19 cellular contexts compared by ENCODE assay signal in genomic region chr2:235802542-235802941, GRCh38.
A peak's percentile ranks its signal among the peaks of the same experiment; 100 is the strongest.
DNase-seq lines count a peak whose midpoint lies in the region; ATAC-seq, FAIRE-seq and TF ChIP-seq lines count a peak whose summit lies in the region.
"Had no signal": no experiment of that assay in that cellular context is flagged by ENCODE, and none has a peak within 500 bp of the region (broad histone marks: within the 10 kb centered on the region; RNA-seq: fewer than 3 reads in every experiment).

No MANE protein-coding gene starts in this region.

- H2BK120ac ChIP-seq in trophoblast cell (ENCODE audit: insufficient read depth, low read length, poor library complexity) = no peak overlapping the region

- FAIRE-seq in HepG2 (lab: Jason Lieb, UNC) (no peak), bronchial epithelial cell (lab: Jason Lieb, UNC) (peak; percentile 55)
- FAIRE-seq: A549, G401.6 had no signal

- H3K9me3 Mint-ChIP-seq in natural killer cell treated with Interleukin-12 subunit alpha and Interleukin-12 subunit beta and Interleukin-15 and Interleukin-18, amount 100 ng/mL, for 72 hours = no peaks in the 10 kb centered on the region
- H3K9me3 Mint-ChIP-seq: CD4-positive, alpha-beta T cell; HFFc6; IgD-negative memory B cell had no signal

- POLR2A ChIA-PET in HepG2 (lab: Yijun Ruan, JAX) = no interaction called here

- H3K9me3 ChIP-seq in HepG2 (ENCODE audit: low read length) (no peaks in the 10 kb centered on the region), right lobe of liver (no peaks in the 10 kb centered on the region), trophoblast cell (ENCODE audit: insufficient read depth, low read depth, low read length) (peaks cover 5% of the 10 kb centered on the region)
- H3K9me3 ChIP-seq: A549, Caco-2 had no signal

- H4K20me1 ChIP-seq in HepG2 (ENCODE audit: insufficient read depth, low read length) = no peaks in the 10 kb centered on the region

- in situ Hi-C loops in HepG2 (cut with HindIII; ENCODE audit: extremely low pct_ligation_motif_present, low pct_unique_long_range_greater_than_20kb) = no loop called here

- no peak for TF ChIP-seq CTCF in HepG2 (CRISPR knock-in tag; IDR thresholded peaks at IDR 0.05)
- no peak for TF ChIP-seq CTCF in right lobe of liver (IDR thresholded peaks at IDR 0.05)
- no peak for TF ChIP-seq CTCF in bronchial epithelial cell (IDR thresholded peaks at IDR 0.05; ENCODE audit: insufficient read depth, low read length, severe bottlenecking)
- TF ChIP-seq CTCF in dorsolateral prefrontal cortex (IDR thresholded peaks at IDR 0.05 in 54 of 56, conservative IDR thresholded peaks at IDR 0.05 in 2 of 56; ENCODE audit: low read depth in 1 of 56, partially characterized antibody in 56 of 56) = no peak

- H2BK12ac ChIP-seq in trophoblast cell (ENCODE audit: low read length) = no peak overlapping the region

- H3K79me1 ChIP-seq in trophoblast cell (ENCODE audit: low read length) = no peaks in the 10 kb centered on the region

- no peaks in the 10 kb centered on the region for H3K27me3 Mint-ChIP-seq in natural killer cell treated with Interleukin-12 subunit alpha and Interleukin-12 subunit beta and Interleukin-15 and Interleukin-18, amount 100 ng/mL, for 72 hours
- H3K27me3 Mint-ChIP-seq: IgD-negative memory B cell had no signal

- ATAC-seq in HepG2 = no peak
- ATAC-seq in right lobe of liver = no peak
- ATAC-seq in natural killer cell treated with Interleukin-12 subunit alpha and Interleukin-12 subunit beta and Interleukin-15 and Interleukin-18, amount 100 ng/mL, for 72 hours = no peak
- ATAC-seq: A549 had no signal

- BruUV-seq in HepG2 (replicated peaks; lab: Mats Ljungman, UMichigan) = no TSS peak

- no peak overlapping the region for H3K14ac ChIP-seq in trophoblast cell (ENCODE audit: low read length)

- H3K4ac ChIP-seq in trophoblast cell (ENCODE audit: low read depth, low read length) = no peak overlapping the region

- H2AK5ac ChIP-seq in trophoblast cell (ENCODE audit: low read length) = no peak overlapping the region

- no peak overlapping the region for H2BK5ac ChIP-seq in trophoblast cell (ENCODE audit: low read depth, low read length, poor library complexity)

- no peak overlapping the region for H3K4me3 ChIP-seq in HepG2 (replicated peaks in 1 of 3; ENCODE audit: insufficient read depth in 1 of 3, low read depth in 2 of 3, low read length in 3 of 3)
- H3K4me3 ChIP-seq in right lobe of liver = no peak overlapping the region
- no peak overlapping the region for H3K4me3 ChIP-seq in bronchial epithelial cell (ENCODE audit: low read depth, low read length)
- peak overlapping the region; percentile 9 for H3K4me3 ChIP-seq in trophoblast cell (ENCODE audit: low read depth, low read length)
- H3K4me3 ChIP-seq in dorsolateral prefrontal cortex = no peak overlapping the region
- H3K4me3 ChIP-seq: A549 had no signal

- no peak overlapping the region for H3K4me3 Mint-ChIP-seq in natural killer cell treated with Interleukin-12 subunit alpha and Interleukin-12 subunit beta and Interleukin-15 and Interleukin-18, amount 100 ng/mL, for 72 hours
- H3K4me3 Mint-ChIP-seq: CD4-positive, alpha-beta T cell; HFFc6; IgD-negative memory B cell had no signal

- no peak overlapping the region for H4K12ac ChIP-seq in trophoblast cell (ENCODE audit: low read depth, low read length)

- no peaks in the 10 kb centered on the region for H3K4me1 Mint-ChIP-seq in natural killer cell treated with Interleukin-12 subunit alpha and Interleukin-12 subunit beta and Interleukin-15 and Interleukin-18, amount 100 ng/mL, for 72 hours (ENCODE audit: low read depth in 2 of 2)
- H3K4me1 Mint-ChIP-seq: IgD-negative memory B cell had no signal

- no peaks in the 10 kb centered on the region for H3K36me3 Mint-ChIP-seq in natural killer cell treated with Interleukin-12 subunit alpha and Interleukin-12 subunit beta and Interleukin-15 and Interleukin-18, amount 100 ng/mL, for 72 hours
- H3K36me3 Mint-ChIP-seq: IgD-negative memory B cell had no signal

- TF ChIP-seq POLR2A in HepG2 (IDR thresholded peaks at IDR 0.05; ENCODE audit: insufficient read depth in 1 of 2, low read depth in 2 of 2, low read length in 2 of 2) = no peak
- TF ChIP-seq POLR2A in right lobe of liver (IDR thresholded peaks at IDR 0.05) = no peak

- TF ChIP-seq EP300 in HepG2 (IDR thresholded peaks at IDR 0.05; ENCODE audit: low read depth in 2 of 2, low read length in 2 of 2) (no peak), HepG2 (CRISPR knock-in tag; IDR thresholded peaks at IDR 0.05; ENCODE audit: borderline replicate concordance) (no peak)

- H3K23ac ChIP-seq in trophoblast cell (ENCODE audit: low read length) = no peak overlapping the region

- H3K9ac ChIP-seq in HepG2 (ENCODE audit: insufficient read depth, low read depth, low read length) = no peak overlapping the region
- no peak overlapping the region for H3K9ac ChIP-seq in trophoblast cell (ENCODE audit: low read length)

- H2AFZ ChIP-seq in HepG2 (ENCODE audit: low read length) (no peak overlapping the region), trophoblast cell (ENCODE audit: insufficient read depth, low read length, poor library complexity) (no peak overlapping the region)

- H3K27me3 ChIP-seq in HepG2 (ENCODE audit: control insufficient read depth in 1 of 2, insufficient read depth in 2 of 2, low read length in 2 of 2) (no peaks in the 10 kb centered on the region), right lobe of liver (no peaks in the 10 kb centered on the region), bronchial epithelial cell (ENCODE audit: control insufficient read depth, insufficient read depth, low read length) (no peaks in the 10 kb centered on the region), trophoblast cell (ENCODE audit: insufficient read depth, low read length) (no peaks in the 10 kb centered on the region), dorsolateral prefrontal cortex (no peaks in the 10 kb centered on the region)

- H3K79me2 ChIP-seq in HepG2 (ENCODE audit: insufficient read depth, low read length) = no peaks in the 10 kb centered on the region
- H3K79me2 ChIP-seq in trophoblast cell (ENCODE audit: control insufficient read depth, insufficient read depth, low read length, poor library complexity) = no peaks in the 10 kb centered on the region

- intact Hi-C loops in HepG2 (cut with micrococcal nuclease; ENCODE audit: unreplicated experiment) (no loop called here), right lobe of liver (cut with DNase I) (no loop called here), dorsolateral prefrontal cortex (cut with DNase I) (no loop called here)

- no peak for DNase-seq in HepG2 (ENCODE audit: low spot score)
- DNase-seq in right lobe of liver = no peak
- no peak for DNase-seq in bronchial epithelial cell (ENCODE audit: low read depth)
- no peak for DNase-seq in trophoblast cell
- DNase-seq in dorsolateral prefrontal cortex = no peak
- no peak for DNase-seq in NCI-H187 (lab: John Stamatoyannopoulos, UW)
- DNase-seq in natural killer cell treated with Interleukin-12 subunit alpha and Interleukin-12 subunit beta and Interleukin-15 and Interleukin-18, amount 100 ng/mL, for 72 hours (ENCODE audit: low spot score) = no peak
- DNase-seq: AML-193; Caco-2; CD4-positive, alpha-beta T cell; HCEC 1CT; HFFc6; KG1 had no signal

- H3K4me1 ChIP-seq in HepG2 (ENCODE audit: insufficient read depth, low read length) (no peaks in the 10 kb centered on the region), right lobe of liver (no peaks in the 10 kb centered on the region), trophoblast cell (ENCODE audit: control insufficient read depth in 1 of 2, insufficient read depth in 2 of 2, low read length in 2 of 2) (no peaks in the 10 kb centered on the region)
- H3K4me1 ChIP-seq: A549, Caco-2 had no signal

- CTCF ChIA-PET in HepG2 (lab: Yijun Ruan, JAX; ENCODE audit: low intra/inter-chr PET ratio, low total read pairs) = no interaction called here

- H3K36me3 ChIP-seq in HepG2 (replicated peaks in 1 of 2; ENCODE audit: control insufficient read depth in 1 of 2, insufficient read depth in 2 of 2, low read length in 2 of 2) (peaks cover 27 to 69% of the 10 kb centered on the region in 2 experiments), right lobe of liver (peaks cover 0 to 11% (median 1%) of the 10 kb centered on the region in 4 donors), bronchial epithelial cell (ENCODE audit: control insufficient read depth, insufficient read depth, low read length) (peaks cover 6% of the 10 kb centered on the region), trophoblast cell (ENCODE audit: control insufficient read depth in 1 of 2, insufficient read depth in 2 of 2, low read length in 2 of 2) (peaks cover 12 to 16% of the 10 kb centered on the region in 2 experiments)

- no peak overlapping the region for H3K27ac Mint-ChIP-seq in natural killer cell treated with Interleukin-12 subunit alpha and Interleukin-12 subunit beta and Interleukin-15 and Interleukin-18, amount 100 ng/mL, for 72 hours
- H3K27ac Mint-ChIP-seq: CD4-positive, alpha-beta T cell; HFFc6; IgD-negative memory B cell had no signal

- no peak overlapping the region for H4K8ac ChIP-seq in trophoblast cell (ENCODE audit: low read depth, low read length)

- no peak overlapping the region for H3K18ac ChIP-seq in trophoblast cell (ENCODE audit: low read length)

- H3K4me2 ChIP-seq in HepG2 (ENCODE audit: low read depth, low read length) = no peak overlapping the region
- no peak overlapping the region for H3K4me2 ChIP-seq in trophoblast cell (ENCODE audit: low read length)
- H3K4me2 ChIP-seq: A549 had no signal

- H3K27ac ChIP-seq in HepG2 (ENCODE audit: extremely low read length, insufficient read depth, low read length) (no peak overlapping the region), right lobe of liver (no peak overlapping the region), trophoblast cell (ENCODE audit: low read depth, low read length) (no peak overlapping the region), dorsolateral prefrontal cortex (no peak overlapping the region)
- H3K27ac ChIP-seq: 22Rv1, A549, C4-2B, HL-60 had no signal

- H4K91ac ChIP-seq in trophoblast cell (ENCODE audit: low read depth, low read length) = no peak overlapping the region

- TF ChIP-seq RAD21 in HepG2 (CRISPR knock-in tag; IDR thresholded peaks at IDR 0.05) = no peak

TF ChIP-seq in HepG2, 621 proteins besides CTCF, POLR2A, EP300 and RAD21 (continues in another document):
- TF ChIP-seq PTBP1 (IDR thresholded peaks at IDR 0.05; ENCODE audit: low read depth, low read length, poor library complexity, severe bottlenecking) (no peak), GATAD2A (CRISPR knock-in tag; IDR thresholded peaks at IDR 0.05) (no peak), TBX3 (IDR thresholded peaks at IDR 0.05; ENCODE audit: borderline replicate concordance) (no peak), MXI1 (IDR thresholded peaks at IDR 0.05; ENCODE audit: borderline replicate concordance, low read depth, low read length) (no peak), ZNF101 (CRISPR knock-in tag; IDR thresholded peaks at IDR 0.05; ENCODE audit: borderline replicate concordance, low read depth) (no peak), HOXA9 (CRISPR knock-in tag; IDR thresholded peaks at IDR 0.05; ENCODE audit: borderline replicate concordance) (0 out of 2 replicates have a peak, but pooled peaks have one; percentile 26), FOXA1 (IDR thresholded peaks at IDR 0.05) (peak; percentile 42; the same call in 1 of the 2 replicates), FOXA1 (CRISPR knock-in tag; IDR thresholded peaks at IDR 0.05) (no peak), EZH2 (conservative IDR thresholded peaks at IDR 0.05; ENCODE audit: low read depth, low read length) (no peak), HOXD1 (CRISPR knock-in tag; IDR thresholded peaks at IDR 0.05) (no peak)
